In genomic region chr12:94603434-94604068, GRCh38 we compare ENCODE assay signal across 8 cellular contexts. TPM values are rescaled to one million over a fixed set of nuclear protein-coding genes. Genes with fewer than 3 reads are reported as not detected.
DNase-seq lines count a peak whose midpoint lies in the region; ATAC-seq, FAIRE-seq and TF ChIP-seq lines count a peak whose summit lies in the region.

No MANE protein-coding gene starts in this region.

- no peak overlapping the region for H3K27ac ChIP-seq in OCI-LY7 (ENCODE audit: low read depth, low read length, poor library complexity, severe bottlenecking)

- no peak overlapping the region for H3K27ac Mint-ChIP-seq in activated naive CD4-positive, alpha-beta T cell treated with anti-CD3 and anti-CD28 coated beads, Interleukin-2, amount 10 ng/mL, durations not matched to agents 7 days and 5 days

- TF ChIP-seq CTCF in OCI-LY7 (conservative IDR thresholded peaks at IDR 0.05; ENCODE audit: low read length) = peak; percentile 96
- TF ChIP-seq CTCF in kidney epithelial cell (IDR thresholded peaks at IDR 0.05; ENCODE audit: insufficient read depth, low read length, poor library complexity, severe bottlenecking) = peak; percentile 56

- no peaks in the 10 kb centered on the region for H3K36me3 Mint-ChIP-seq in activated naive CD4-positive, alpha-beta T cell treated with anti-CD3 and anti-CD28 coated beads, Interleukin-2, amount 10 ng/mL, durations not matched to agents 7 days and 5 days

- no peaks in the 10 kb centered on the region for H3K79me2 ChIP-seq in OCI-LY7 (ENCODE audit: insufficient read depth, low read depth, low read length)

- no peaks in the 10 kb centered on the region for H3K9me3 ChIP-seq in OCI-LY7 (ENCODE audit: low read length)

- H3K4me3 ChIP-seq in OCI-LY7 (ENCODE audit: low read depth, low read length, poor library complexity, severe bottlenecking) (no peak overlapping the region), kidney epithelial cell (ENCODE audit: low read depth, low read length) (no peak overlapping the region)

- H3K4me1 Mint-ChIP-seq in activated naive CD4-positive, alpha-beta T cell treated with anti-CD3 and anti-CD28 coated beads, Interleukin-2, amount 10 ng/mL, durations not matched to agents 7 days and 5 days = peaks cover 3% of the 10 kb centered on the region

- peak; percentile 61 for DNase-seq in OCI-LY7 (ENCODE audit: low spot score)
- DNase-seq in activated naive CD4-positive, alpha-beta T cell treated with anti-CD3 and anti-CD28 coated beads, Interleukin-2, amount 10 ng/mL, durations not matched to agents 7 days and 5 days = peak; percentile 66
- DNase-seq in kidney epithelial cell (ENCODE audit: low read depth) = no peak
- DNase-seq in stimulated activated CD8-positive, alpha-beta memory T cell treated with anti-CD3 and anti-CD28 coated beads, Interleukin-4, amount 100 ng/mL, for 24 hours (ENCODE audit: low read depth) = peak; percentile 38

- H3K4me2 ChIP-seq in OCI-LY7 (ENCODE audit: low read length) = no peak overlapping the region

- H3K27me3 Mint-ChIP-seq in activated naive CD4-positive, alpha-beta T cell treated with anti-CD3 and anti-CD28 coated beads, Interleukin-2, amount 10 ng/mL, durations not matched to agents 7 days and 5 days = peaks cover 41% of the 10 kb centered on the region

- no peaks in the 10 kb centered on the region for H4K20me1 ChIP-seq in OCI-LY7 (ENCODE audit: insufficient read depth, low read length)

- no peaks in the 10 kb centered on the region for H3K4me1 ChIP-seq in OCI-LY7 (ENCODE audit: insufficient read depth, low read length, poor library complexity, severe bottlenecking)

- CTCF ChIA-PET in OCI-LY7 (lab: Charles Lee; ENCODE audit: unreplicated experiment) = no interaction called here
- CTCF ChIA-PET in activated naive CD4-positive, alpha-beta T cell treated with anti-CD3 and anti-CD28 coated beads, Interleukin-2, amount 10 ng/mL, durations not matched to agents 7 days and 5 days (lab: Charles Lee) = interaction anchor here (0.6 to 1.4 kb wide), 12 partner anchors 11 to 931 kb away, joined by 3 to 6 read pairs (median 3); no protein-coding TSS in a partner anchor

- intact Hi-C loops in OCI-LY7 (cut with micrococcal nuclease; ENCODE audit: unreplicated experiment) = loop anchor here (1.0 to 5.0 kb wide), 3 partner anchors 159 to 272 kb away; no protein-coding TSS in a partner anchor

- ATAC-seq in GM21381 (IDR thresholded peaks at IDR 0.05; ENCODE audit: unreplicated experiment) (no peak), GM21737 (IDR thresholded peaks at IDR 0.05; ENCODE audit: unreplicated experiment) (no peak), GM19395 (IDR thresholded peaks at IDR 0.05; ENCODE audit: unreplicated experiment) (no peak)

- POLR2A ChIA-PET in OCI-LY7 (lab: Charles Lee) = interaction anchor here (0.5 to 1.4 kb wide), 2 partner anchors 20 to 203 kb away, joined by 4 to 5 read pairs; no protein-coding TSS in a partner anchor

- BruUV-seq in OCI-LY7 (replicated peaks; lab: Mats Ljungman, UMichigan) = no TSS peak

- peak; percentile 34 for FAIRE-seq in G401.6 (lab: Jason Lieb, UNC)

- H3K9me2 ChIP-seq in OCI-LY7 (ENCODE audit: insufficient read depth, low read length) = no peaks in the 10 kb centered on the region

- H3K27me3 ChIP-seq in kidney epithelial cell (ENCODE audit: control insufficient read depth, insufficient read depth, low read length) = no peaks in the 10 kb centered on the region

- no peak overlapping the region for H3K4me3 Mint-ChIP-seq in activated naive CD4-positive, alpha-beta T cell treated with anti-CD3 and anti-CD28 coated beads, Interleukin-2, amount 10 ng/mL, durations not matched to agents 7 days and 5 days

- H2AFZ ChIP-seq in OCI-LY7 (ENCODE audit: low read length) = no peak overlapping the region

- peaks cover 2% of the 10 kb centered on the region for H3K9me3 Mint-ChIP-seq in activated naive CD4-positive, alpha-beta T cell treated with anti-CD3 and anti-CD28 coated beads, Interleukin-2, amount 10 ng/mL, durations not matched to agents 7 days and 5 days

- no peaks in the 10 kb centered on the region for H3K36me3 ChIP-seq in OCI-LY7 (ENCODE audit: insufficient read depth, low read length)
- peaks cover 1% of the 10 kb centered on the region for H3K36me3 ChIP-seq in kidney epithelial cell (ENCODE audit: control insufficient read depth, insufficient read depth, low read length)

RNA-seq across cellular contexts. Expression of gene TMCC3, which starts 46.8 kb away (rescaled TPM):
- 5.7 and 6.5 TPM in 2 replicates for total RNA-seq in OCI-LY7 (2014; rRNA removed; shearing (Covaris generic))
- 9.4 and 10.5 TPM in 2 replicates for total RNA-seq in OCI-LY7 (2022)
- 22.8 and 24.1 TPM in 2 replicates for total RNA-seq in kidney epithelial cell
